ENCODE assay signal across 9 cellular contexts in genomic region chr10:58511765-58512469, GRCh38. TPM values are rescaled to one million over a fixed set of nuclear protein-coding genes. Genes with fewer than 3 reads are reported as not detected.
DNase-seq lines count a peak whose midpoint lies in the region; ATAC-seq and TF ChIP-seq lines count a peak whose summit lies in the region.
"Had no signal": no experiment of that assay in that cellular context is flagged by ENCODE, and none has a peak within 500 bp of the region (broad histone marks: within the 10 kb centered on the region; RNA-seq: fewer than 3 reads in every experiment).

No MANE protein-coding gene starts in this region.

- H3K9me3 Mint-ChIP-seq in natural killer cell = no peaks in the 10 kb centered on the region

- H3K27ac ChIP-seq in esophagus (ENCODE audit: low read depth in 2 of 2, low read length in 1 of 2) = no peak overlapping the region

- no peaks in the 10 kb centered on the region for H3K36me3 Mint-ChIP-seq in natural killer cell

- H3K4me1 ChIP-seq in esophagus (ENCODE audit: control insufficient read depth in 2 of 2, insufficient read depth in 2 of 2, low read length in 1 of 2) = peaks cover 7 to 9% of the 10 kb centered on the region in 2 donors

- ATAC-seq in natural killer cell (no peak), GM19023 (IDR thresholded peaks at IDR 0.05; ENCODE audit: unreplicated experiment) (no peak)

- no peak overlapping the region for H3K27ac Mint-ChIP-seq in natural killer cell

- peak overlapping the region; percentile 59 to 72 for H3K4me3 ChIP-seq in esophagus (ENCODE audit: low read depth in 1 of 2, low read length in 2 of 2)
- H3K4me3 ChIP-seq: GM12878 had no signal

- no peaks in the 10 kb centered on the region for H3K36me3 ChIP-seq in esophagus (ENCODE audit: control insufficient read depth in 2 of 2, insufficient read depth in 2 of 2, low read length in 1 of 2)

- intact Hi-C loops in natural killer cell (cut with micrococcal nuclease) = no loop called here

- H3K27me3 Mint-ChIP-seq in natural killer cell (ENCODE audit: low read depth in 2 of 2) = peaks cover 4 to 10% of the 10 kb centered on the region in 2 donors

- H3K27me3 ChIP-seq in esophagus (ENCODE audit: control insufficient read depth in 1 of 2, insufficient read depth in 2 of 2, low read length in 2 of 2) = peaks cover 0 to 11% of the 10 kb centered on the region in 2 donors

- WGBS in esophagus, 2 donors = 8 to 13% methylated on average over 25 of the region's 25 CpGs

- peaks cover 0 to 6% of the 10 kb centered on the region in 2 donors for H3K4me1 Mint-ChIP-seq in natural killer cell

- no peaks in the 10 kb centered on the region for H3K9me3 ChIP-seq in esophagus (ENCODE audit: control insufficient read depth in 2 of 2, insufficient read depth in 1 of 2, low read depth in 1 of 2, low read length in 1 of 2)

- no peak for TF ChIP-seq CTCF in natural killer cell (IDR thresholded peaks at IDR 0.05)

- H3K4me3 Mint-ChIP-seq in natural killer cell = peak overlapping the region; percentile 63

- DNase-seq in AG08396 (ENCODE audit: low spot score) (peak; percentile 16), M059J (ENCODE audit: low read depth) (peak; percentile 29), natural killer cell (no peak), H4 (ENCODE audit: low spot score) (no peak), DMS 273 treated with DMSO at 0.1 percent for 48 hours (lab: John Stamatoyannopoulos, UW) (no peak), DMS153 (lab: John Stamatoyannopoulos, UW) (no peak)

RNA-seq across cellular contexts. Expression of gene BICC1, which starts 0.8 kb away (rescaled TPM):
- total RNA-seq in M059J (2014; rRNA removed; shearing (Covaris generic)) = 28.4 and 39.1 TPM in 2 replicates
- polyA plus RNA-seq in esophagus = under 1 TPM; 0.45 to 0.49 TPM
- total RNA-seq in natural killer cell = under 1 TPM in 1 of 3 donors, not detected in 2; 0.14 TPM
- 8.6 and 11.8 TPM in 2 replicates for total RNA-seq in H4 (2014; rRNA removed; shearing (Covaris generic))

Comparison
In these comparisons a context has a peak if more than half of its experiments do, and no peak if none do; other contexts are left out.
1. DNase-seq: peak in AG08396 (single experiment) and M059J (single experiment); none in natural killer cell (single experiment), H4 (single experiment), DMS 273 treated with DMSO at 0.1 percent for 48 hours (single experiment) and DMS153 (single experiment).